In genomic region chr17:75980188-75981018, GRCh38 we compare ENCODE assay signal across 8 cellular contexts. TPM values are rescaled to one million over a fixed set of nuclear protein-coding genes. Genes with fewer than 3 reads are reported as not detected.
DNase-seq lines count a peak whose midpoint lies in the region; ATAC-seq, FAIRE-seq and TF ChIP-seq lines count a peak whose summit lies in the region.

No MANE protein-coding gene starts in this region.

- H3K14ac ChIP-seq in trophoblast cell (ENCODE audit: low read length), result peak overlapping the region; percentile 99

- no peak for FAIRE-seq in RCC 7860 (lab: Jason Lieb, UNC)

- peak overlapping the region; percentile 96 for H2BK120ac ChIP-seq in trophoblast cell (ENCODE audit: insufficient read depth, low read length, poor library complexity)

- peak overlapping the region; percentile 82 for H2BK12ac ChIP-seq in trophoblast cell (ENCODE audit: low read length)

- peaks cover 22 to 26% of the 10 kb centered on the region in 2 experiments for H3K4me1 ChIP-seq in trophoblast cell (ENCODE audit: control insufficient read depth in 1 of 2, insufficient read depth in 2 of 2, low read length in 2 of 2)

- H2AFZ ChIP-seq in trophoblast cell (ENCODE audit: insufficient read depth, low read length, poor library complexity), result no peak overlapping the region

- no peaks in the 10 kb centered on the region for H3K27me3 ChIP-seq in trophoblast cell (ENCODE audit: insufficient read depth, low read length)

- peaks cover 0 to 2% of the 10 kb centered on the region in 2 experiments for H3K36me3 ChIP-seq in trophoblast cell (ENCODE audit: control insufficient read depth in 1 of 2, insufficient read depth in 2 of 2, low read length in 2 of 2)

- peak overlapping the region; percentile 43 for H4K12ac ChIP-seq in trophoblast cell (ENCODE audit: low read depth, low read length)

- H3K23ac ChIP-seq in trophoblast cell (ENCODE audit: low read length), result no peak overlapping the region

- ATAC-seq in HG03342 (IDR thresholded peaks at IDR 0.05; ENCODE audit: unreplicated experiment) (no peak), GM21381 (IDR thresholded peaks at IDR 0.05; ENCODE audit: unreplicated experiment) (no peak)

- DNase-seq in RCC 7860 (ENCODE audit: low spot score), result peak; percentile 49
- DNase-seq in epithelial cell of proximal tubule (ENCODE audit: low read depth), result no peak
- peak; percentile 62 to 67 for DNase-seq in trophoblast cell
- DNase-seq in HUDEP-2 (lab: John Stamatoyannopoulos, UW; ENCODE audit: unreplicated experiment in 76 of 76), result no peak
- no peak for DNase-seq in stimulated activated CD4-positive, alpha-beta T cell treated with anti-CD3 and anti-CD28 coated beads, Interleukin-2, amount 100 ng/mL, for 24 hours

- peak overlapping the region; percentile 100 for H3K27ac ChIP-seq in trophoblast cell (ENCODE audit: low read depth, low read length)

- peak overlapping the region; percentile 76 for H3K4me3 ChIP-seq in GM12875 (ENCODE audit: low read depth, low read length)
- H3K4me3 ChIP-seq in epithelial cell of proximal tubule (ENCODE audit: low read depth, low read length), result peak overlapping the region; percentile 63
- peak overlapping the region; percentile 67 for H3K4me3 ChIP-seq in trophoblast cell (ENCODE audit: low read depth, low read length)

- peak overlapping the region; percentile 97 for H3K18ac ChIP-seq in trophoblast cell (ENCODE audit: low read length)

- TF ChIP-seq CTCF in GM12875 (IDR thresholded peaks at IDR 0.05; ENCODE audit: borderline replicate concordance, insufficient read depth, low read depth, low read length) (no peak), epithelial cell of proximal tubule (conservative IDR thresholded peaks at IDR 0.05; ENCODE audit: low read depth, low read length) (no peak)

- H4K91ac ChIP-seq in trophoblast cell (ENCODE audit: low read depth, low read length), result peak overlapping the region; percentile 98

- H2BK5ac ChIP-seq in trophoblast cell (ENCODE audit: low read depth, low read length, poor library complexity), result peak overlapping the region; percentile 99

- H2AK5ac ChIP-seq in trophoblast cell (ENCODE audit: low read length), result peak overlapping the region; percentile 94

- H3K9me3 ChIP-seq in trophoblast cell (ENCODE audit: insufficient read depth, low read depth, low read length), result no peaks in the 10 kb centered on the region

- peaks cover 23% of the 10 kb centered on the region for H3K79me2 ChIP-seq in trophoblast cell (ENCODE audit: control insufficient read depth, insufficient read depth, low read length, poor library complexity)

- H3K79me1 ChIP-seq in trophoblast cell (ENCODE audit: low read length), result peaks cover 30% of the 10 kb centered on the region

- H3K9ac ChIP-seq in trophoblast cell (ENCODE audit: low read length), result no peak overlapping the region

- H3K4ac ChIP-seq in trophoblast cell (ENCODE audit: low read depth, low read length), result peak overlapping the region; percentile 90

- H3K4me2 ChIP-seq in trophoblast cell (ENCODE audit: low read length), result peak overlapping the region; percentile 72

- peak overlapping the region; percentile 97 for H4K8ac ChIP-seq in trophoblast cell (ENCODE audit: low read depth, low read length)

- WGBS in trophoblast cell (ENCODE audit: extremely low coverage, insufficient coverage, insufficient read length), result no CpG with 5 or more reads among the region's 18 CpGs

RNA-seq across cellular contexts. Expression of gene TEN1, which starts 1.4 kb away (rescaled TPM):
- 25.3 and 41.6 TPM in 2 replicates for total RNA-seq in epithelial cell of proximal tubule
- polyA plus RNA-seq in trophoblast cell (2013), result 23.8 and 25.0 TPM in 2 replicates

RNA-seq across cellular contexts. Expression of gene ACOX1, which starts 1.4 kb away (rescaled TPM):
- total RNA-seq in epithelial cell of proximal tubule, result 22.2 and 35.1 TPM in 2 replicates
- polyA plus RNA-seq in trophoblast cell (2013), result 31.9 and 34.4 TPM in 2 replicates

RNA-seq across cellular contexts. Expression of gene CDK3, which starts 20.3 kb away (rescaled TPM):
- 0.17 and 1.7 TPM in 2 replicates for total RNA-seq in epithelial cell of proximal tubule
- polyA plus RNA-seq in trophoblast cell (2013), result 7.5 and 8.6 TPM in 2 replicates

RNA-seq across cellular contexts. Expression of gene FBF1, which starts 39.6 kb away (rescaled TPM):
- 5.5 and 9.0 TPM in 2 replicates for total RNA-seq in epithelial cell of proximal tubule
- polyA plus RNA-seq in trophoblast cell (2013), result 3.2 and 3.6 TPM in 2 replicates

RNA-seq across cellular contexts. Expression of gene EVPL, which starts 46.7 kb away (rescaled TPM):
- total RNA-seq in epithelial cell of proximal tubule, result 22.2 and 24.8 TPM in 2 replicates
- polyA plus RNA-seq in trophoblast cell (2013), result 0.04 and 0.06 TPM in 2 replicates

Comparison
In these comparisons a context has a peak if more than half of its experiments do, and no peak if none do; other contexts are left out.
1. DNase-seq: peak in RCC 7860 (single experiment) and trophoblast cell (2 of 2); none in epithelial cell of proximal tubule (single experiment), HUDEP-2 (0 of 76) and stimulated activated CD4-positive, alpha-beta T cell treated with anti-CD3 and anti-CD28 coated beads, Interleukin-2, amount 100 ng/mL, for 24 hours (0 of 2).
2. Peak in every context shown above with its lines, with median percentiles within 50 percentile points of each other: H3K4me3 ChIP-seq.